In the genomic region with DNA sequence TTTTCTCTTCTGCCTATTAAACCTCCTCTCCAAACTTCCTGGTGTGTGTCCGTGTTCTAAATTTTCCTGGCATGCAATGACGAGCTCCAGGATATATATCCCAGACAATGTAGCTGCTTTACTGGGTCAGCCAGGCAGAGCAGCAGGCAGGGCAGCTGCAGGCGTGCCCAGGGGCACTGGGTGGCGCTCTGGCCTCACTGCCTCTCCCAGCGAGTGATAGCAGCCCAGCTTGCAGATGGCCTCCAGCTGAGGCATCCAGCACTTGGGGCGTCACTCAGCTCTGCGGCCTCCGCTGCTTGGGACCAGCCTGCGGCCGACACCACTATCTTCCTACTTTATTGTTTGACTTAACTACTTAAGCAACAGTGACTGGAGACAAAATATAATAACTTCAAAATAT, we compare ENCODE assay signal across 2 cellular contexts.
TF ChIP-seq lines count a peak whose summit lies in the region.

No MANE protein-coding gene starts in this region.

TF ChIP-seq in GM23338, 12 proteins besides CTCF, POLR2A, EP300 and RAD21 (continues in another document):
- TF ChIP-seq, protein P1, sequence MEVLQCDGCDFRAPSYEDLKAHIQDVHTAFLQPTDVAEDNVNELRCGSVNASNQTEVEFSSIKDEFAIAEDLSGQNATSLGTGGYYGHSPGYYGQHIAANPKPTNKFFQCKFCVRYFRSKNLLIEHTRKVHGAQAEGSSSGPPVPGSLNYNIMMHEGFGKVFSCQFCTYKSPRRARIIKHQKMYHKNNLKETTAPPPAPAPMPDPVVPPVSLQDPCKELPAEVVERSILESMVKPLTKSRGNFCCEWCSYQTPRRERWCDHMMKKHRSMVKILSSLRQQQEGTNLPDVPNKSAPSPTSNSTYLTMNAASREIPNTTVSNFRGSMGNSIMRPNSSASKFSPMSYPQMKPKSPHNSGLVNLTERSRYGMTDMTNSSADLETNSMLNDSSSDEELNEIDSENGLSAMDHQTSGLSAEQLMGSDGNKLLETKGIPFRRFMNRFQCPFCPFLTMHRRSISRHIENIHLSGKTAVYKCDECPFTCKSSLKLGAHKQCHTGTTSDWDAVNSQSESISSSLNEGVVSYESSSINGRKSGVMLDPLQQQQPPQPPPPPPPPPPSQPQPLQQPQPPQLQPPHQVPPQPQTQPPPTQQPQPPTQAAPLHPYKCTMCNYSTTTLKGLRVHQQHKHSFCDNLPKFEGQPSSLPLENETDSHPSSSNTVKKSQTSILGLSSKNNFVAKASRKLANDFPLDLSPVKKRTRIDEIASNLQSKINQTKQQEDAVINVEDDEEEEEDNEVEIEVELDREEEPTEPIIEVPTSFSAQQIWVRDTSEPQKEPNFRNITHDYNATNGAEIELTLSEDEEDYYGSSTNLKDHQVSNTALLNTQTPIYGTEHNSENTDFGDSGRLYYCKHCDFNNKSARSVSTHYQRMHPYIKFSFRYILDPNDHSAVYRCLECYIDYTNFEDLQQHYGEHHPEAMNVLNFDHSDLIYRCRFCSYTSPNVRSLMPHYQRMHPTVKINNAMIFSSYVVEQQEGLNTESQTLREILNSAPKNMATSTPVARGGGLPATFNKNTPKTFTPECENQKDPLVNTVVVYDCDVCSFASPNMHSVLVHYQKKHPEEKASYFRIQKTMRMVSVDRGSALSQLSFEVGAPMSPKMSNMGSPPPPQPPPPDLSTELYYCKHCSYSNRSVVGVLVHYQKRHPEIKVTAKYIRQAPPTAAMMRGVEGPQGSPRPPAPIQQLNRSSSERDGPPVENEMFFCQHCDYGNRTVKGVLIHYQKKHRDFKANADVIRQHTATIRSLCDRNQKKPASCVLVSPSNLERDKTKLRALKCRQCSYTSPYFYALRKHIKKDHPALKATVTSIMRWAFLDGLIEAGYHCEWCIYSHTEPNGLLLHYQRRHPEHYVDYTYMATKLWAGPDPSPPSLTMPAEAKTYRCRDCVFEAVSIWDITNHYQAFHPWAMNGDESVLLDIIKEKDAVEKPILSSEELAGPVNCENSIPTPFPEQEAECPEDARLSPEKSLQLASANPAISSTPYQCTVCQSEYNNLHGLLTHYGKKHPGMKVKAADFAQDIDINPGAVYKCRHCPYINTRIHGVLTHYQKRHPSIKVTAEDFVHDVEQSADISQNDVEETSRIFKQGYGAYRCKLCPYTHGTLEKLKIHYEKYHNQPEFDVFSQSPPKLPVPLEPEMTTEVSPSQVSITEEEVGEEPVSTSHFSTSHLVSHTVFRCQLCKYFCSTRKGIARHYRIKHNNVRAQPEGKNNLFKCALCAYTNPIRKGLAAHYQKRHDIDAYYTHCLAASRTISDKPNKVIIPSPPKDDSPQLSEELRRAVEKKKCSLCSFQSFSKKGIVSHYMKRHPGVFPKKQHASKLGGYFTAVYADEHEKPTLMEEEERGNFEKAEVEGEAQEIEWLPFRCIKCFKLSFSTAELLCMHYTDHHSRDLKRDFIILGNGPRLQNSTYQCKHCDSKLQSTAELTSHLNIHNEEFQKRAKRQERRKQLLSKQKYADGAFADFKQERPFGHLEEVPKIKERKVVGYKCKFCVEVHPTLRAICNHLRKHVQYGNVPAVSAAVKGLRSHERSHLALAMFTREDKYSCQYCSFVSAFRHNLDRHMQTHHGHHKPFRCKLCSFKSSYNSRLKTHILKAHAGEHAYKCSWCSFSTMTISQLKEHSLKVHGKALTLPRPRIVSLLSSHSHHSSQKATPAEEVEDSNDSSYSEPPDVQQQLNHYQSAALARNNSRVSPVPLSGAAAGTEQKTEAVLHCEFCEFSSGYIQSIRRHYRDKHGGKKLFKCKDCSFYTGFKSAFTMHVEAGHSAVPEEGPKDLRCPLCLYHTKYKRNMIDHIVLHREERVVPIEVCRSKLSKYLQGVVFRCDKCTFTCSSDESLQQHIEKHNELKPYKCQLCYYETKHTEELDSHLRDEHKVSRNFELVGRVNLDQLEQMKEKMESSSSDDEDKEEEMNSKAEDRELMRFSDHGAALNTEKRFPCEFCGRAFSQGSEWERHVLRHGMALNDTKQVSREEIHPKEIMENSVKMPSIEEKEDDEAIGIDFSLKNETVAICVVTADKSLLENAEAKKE (CRISPR knock-in tag; IDR thresholded peaks at IDR 0.05) = no peak
- TF ChIP-seq POLR2AphosphoS5 (IDR thresholded peaks at IDR 0.05; ENCODE audit: low read depth) (no peak), STAT1 (IDR thresholded peaks at IDR 0.05; ENCODE audit: unreplicated experiment) (no peak), CREB1 (CRISPR knock-in tag; IDR thresholded peaks at IDR 0.05; ENCODE audit: low read depth) (no peak), ZNF114 (CRISPR knock-in tag; IDR thresholded peaks at IDR 0.05) (no peak), ZNF331 (CRISPR knock-in tag; IDR thresholded peaks at IDR 0.05; ENCODE audit: low read depth) (no peak), NANOG (IDR thresholded peaks at IDR 0.05; ENCODE audit: borderline replicate concordance) (no peak), EZH2phosphoT487 (IDR thresholded peaks at IDR 0.05; ENCODE audit: unreplicated experiment) (no peak)
- TF ChIP-seq, protein P2, sequence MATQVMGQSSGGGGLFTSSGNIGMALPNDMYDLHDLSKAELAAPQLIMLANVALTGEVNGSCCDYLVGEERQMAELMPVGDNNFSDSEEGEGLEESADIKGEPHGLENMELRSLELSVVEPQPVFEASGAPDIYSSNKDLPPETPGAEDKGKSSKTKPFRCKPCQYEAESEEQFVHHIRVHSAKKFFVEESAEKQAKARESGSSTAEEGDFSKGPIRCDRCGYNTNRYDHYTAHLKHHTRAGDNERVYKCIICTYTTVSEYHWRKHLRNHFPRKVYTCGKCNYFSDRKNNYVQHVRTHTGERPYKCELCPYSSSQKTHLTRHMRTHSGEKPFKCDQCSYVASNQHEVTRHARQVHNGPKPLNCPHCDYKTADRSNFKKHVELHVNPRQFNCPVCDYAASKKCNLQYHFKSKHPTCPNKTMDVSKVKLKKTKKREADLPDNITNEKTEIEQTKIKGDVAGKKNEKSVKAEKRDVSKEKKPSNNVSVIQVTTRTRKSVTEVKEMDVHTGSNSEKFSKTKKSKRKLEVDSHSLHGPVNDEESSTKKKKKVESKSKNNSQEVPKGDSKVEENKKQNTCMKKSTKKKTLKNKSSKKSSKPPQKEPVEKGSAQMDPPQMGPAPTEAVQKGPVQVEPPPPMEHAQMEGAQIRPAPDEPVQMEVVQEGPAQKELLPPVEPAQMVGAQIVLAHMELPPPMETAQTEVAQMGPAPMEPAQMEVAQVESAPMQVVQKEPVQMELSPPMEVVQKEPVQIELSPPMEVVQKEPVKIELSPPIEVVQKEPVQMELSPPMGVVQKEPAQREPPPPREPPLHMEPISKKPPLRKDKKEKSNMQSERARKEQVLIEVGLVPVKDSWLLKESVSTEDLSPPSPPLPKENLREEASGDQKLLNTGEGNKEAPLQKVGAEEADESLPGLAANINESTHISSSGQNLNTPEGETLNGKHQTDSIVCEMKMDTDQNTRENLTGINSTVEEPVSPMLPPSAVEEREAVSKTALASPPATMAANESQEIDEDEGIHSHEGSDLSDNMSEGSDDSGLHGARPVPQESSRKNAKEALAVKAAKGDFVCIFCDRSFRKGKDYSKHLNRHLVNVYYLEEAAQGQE (IDR thresholded peaks at IDR 0.05; ENCODE audit: unreplicated experiment) = no peak
- TF ChIP-seq, protein P3, sequence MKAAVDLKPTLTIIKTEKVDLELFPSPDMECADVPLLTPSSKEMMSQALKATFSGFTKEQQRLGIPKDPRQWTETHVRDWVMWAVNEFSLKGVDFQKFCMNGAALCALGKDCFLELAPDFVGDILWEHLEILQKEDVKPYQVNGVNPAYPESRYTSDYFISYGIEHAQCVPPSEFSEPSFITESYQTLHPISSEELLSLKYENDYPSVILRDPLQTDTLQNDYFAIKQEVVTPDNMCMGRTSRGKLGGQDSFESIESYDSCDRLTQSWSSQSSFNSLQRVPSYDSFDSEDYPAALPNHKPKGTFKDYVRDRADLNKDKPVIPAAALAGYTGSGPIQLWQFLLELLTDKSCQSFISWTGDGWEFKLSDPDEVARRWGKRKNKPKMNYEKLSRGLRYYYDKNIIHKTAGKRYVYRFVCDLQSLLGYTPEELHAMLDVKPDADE (IDR thresholded peaks at IDR 0.05) = no peak

TF ChIP-seq in SK-N-SH treated with all-trans-retinoic acid at 6 μM for 48 hours, 23 proteins besides CTCF, POLR2A, EP300 and RAD21 (continued from another document):
- TF ChIP-seq, protein P4, sequence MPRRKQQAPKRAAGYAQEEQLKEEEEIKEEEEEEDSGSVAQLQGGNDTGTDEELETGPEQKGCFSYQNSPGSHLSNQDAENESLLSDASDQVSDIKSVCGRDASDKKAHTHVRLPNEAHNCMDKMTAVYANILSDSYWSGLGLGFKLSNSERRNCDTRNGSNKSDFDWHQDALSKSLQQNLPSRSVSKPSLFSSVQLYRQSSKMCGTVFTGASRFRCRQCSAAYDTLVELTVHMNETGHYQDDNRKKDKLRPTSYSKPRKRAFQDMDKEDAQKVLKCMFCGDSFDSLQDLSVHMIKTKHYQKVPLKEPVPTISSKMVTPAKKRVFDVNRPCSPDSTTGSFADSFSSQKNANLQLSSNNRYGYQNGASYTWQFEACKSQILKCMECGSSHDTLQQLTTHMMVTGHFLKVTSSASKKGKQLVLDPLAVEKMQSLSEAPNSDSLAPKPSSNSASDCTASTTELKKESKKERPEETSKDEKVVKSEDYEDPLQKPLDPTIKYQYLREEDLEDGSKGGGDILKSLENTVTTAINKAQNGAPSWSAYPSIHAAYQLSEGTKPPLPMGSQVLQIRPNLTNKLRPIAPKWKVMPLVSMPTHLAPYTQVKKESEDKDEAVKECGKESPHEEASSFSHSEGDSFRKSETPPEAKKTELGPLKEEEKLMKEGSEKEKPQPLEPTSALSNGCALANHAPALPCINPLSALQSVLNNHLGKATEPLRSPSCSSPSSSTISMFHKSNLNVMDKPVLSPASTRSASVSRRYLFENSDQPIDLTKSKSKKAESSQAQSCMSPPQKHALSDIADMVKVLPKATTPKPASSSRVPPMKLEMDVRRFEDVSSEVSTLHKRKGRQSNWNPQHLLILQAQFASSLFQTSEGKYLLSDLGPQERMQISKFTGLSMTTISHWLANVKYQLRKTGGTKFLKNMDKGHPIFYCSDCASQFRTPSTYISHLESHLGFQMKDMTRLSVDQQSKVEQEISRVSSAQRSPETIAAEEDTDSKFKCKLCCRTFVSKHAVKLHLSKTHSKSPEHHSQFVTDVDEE (CRISPR knock-in tag; IDR thresholded peaks at IDR 0.05) = no peak
- no peak for TF ChIP-seq ZFP3 (CRISPR knock-in tag; IDR thresholded peaks at IDR 0.05)
TF ChIP-seq in SK-N-SH treated with all-trans-retinoic acid at 6 μM for 48 hours: peak in this region for 0.
